Comparison of ENCODE assay signal across 1 cellular context in the genomic region with DNA sequence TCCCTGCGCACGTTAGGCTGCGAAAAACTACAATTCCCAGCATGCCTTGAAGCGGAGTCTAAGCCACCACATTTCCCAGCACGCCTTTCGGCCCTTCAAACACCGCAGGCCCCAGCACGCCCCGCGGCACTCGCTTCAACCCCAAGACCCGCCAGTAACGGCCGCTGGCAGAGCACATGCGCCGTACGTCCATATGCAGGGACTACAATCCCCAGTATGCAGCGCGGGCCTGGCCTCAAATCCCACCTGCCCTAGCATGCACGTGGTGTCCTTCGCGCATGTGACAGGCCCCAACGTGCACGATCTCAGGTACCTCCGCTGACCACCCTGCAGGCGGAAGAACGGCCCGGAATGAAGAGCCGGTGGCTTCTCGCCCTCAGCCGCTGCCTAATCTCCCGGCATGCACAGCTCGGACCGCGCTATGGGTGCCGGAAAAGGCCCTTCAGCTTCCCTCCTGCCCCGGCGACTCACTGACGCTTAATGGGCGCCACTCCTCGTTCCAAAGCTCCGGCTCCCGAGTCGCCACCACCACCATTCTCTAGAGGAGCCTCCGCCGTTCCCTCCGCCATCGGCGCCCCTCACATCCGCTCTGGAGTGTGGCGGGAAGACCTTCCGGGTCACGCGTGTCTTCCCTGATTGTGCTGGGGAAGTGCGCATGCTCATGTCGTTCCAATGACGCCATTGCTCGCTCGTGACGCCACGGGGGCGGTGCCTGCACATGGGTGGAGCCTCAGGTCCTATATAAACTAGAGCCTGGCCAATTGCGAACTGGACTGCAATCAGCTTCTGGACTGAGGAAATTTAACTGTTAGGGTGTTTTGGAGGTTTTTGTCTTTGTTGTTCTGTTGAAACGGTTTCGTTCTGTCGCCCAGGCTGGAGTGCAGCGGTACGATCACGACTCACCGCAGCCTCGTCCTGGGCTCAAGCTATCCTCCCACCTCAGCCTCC.
A peak's percentile ranks its signal among the peaks of the same experiment; 100 is the strongest.
TF ChIP-seq lines count a peak whose summit lies in the region.

A gene with protein sequence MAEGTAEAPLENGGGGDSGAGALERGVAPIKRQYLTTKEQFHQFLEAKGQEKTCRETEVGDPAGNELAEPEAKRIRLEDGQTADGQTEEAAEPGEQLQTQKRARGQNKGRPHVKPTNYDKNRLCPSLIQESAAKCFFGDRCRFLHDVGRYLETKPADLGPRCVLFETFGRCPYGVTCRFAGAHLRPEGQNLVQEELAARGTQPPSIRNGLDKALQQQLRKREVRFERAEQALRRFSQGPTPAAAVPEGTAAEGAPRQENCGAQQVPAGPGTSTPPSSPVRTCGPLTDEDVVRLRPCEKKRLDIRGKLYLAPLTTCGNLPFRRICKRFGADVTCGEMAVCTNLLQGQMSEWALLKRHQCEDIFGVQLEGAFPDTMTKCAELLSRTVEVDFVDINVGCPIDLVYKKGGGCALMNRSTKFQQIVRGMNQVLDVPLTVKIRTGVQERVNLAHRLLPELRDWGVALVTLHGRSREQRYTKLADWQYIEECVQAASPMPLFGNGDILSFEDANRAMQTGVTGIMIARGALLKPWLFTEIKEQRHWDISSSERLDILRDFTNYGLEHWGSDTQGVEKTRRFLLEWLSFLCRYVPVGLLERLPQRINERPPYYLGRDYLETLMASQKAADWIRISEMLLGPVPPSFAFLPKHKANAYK (minus strand): TSS at position 591 of the 948 bp plus-strand sequence. CDS start 22 bp downstream, at position 569.

TF ChIP-seq in HepG2, 621 proteins besides CTCF, POLR2A, EP300 and RAD21 (continued from another document and continues in another):
- TF ChIP-seq, protein P1, sequence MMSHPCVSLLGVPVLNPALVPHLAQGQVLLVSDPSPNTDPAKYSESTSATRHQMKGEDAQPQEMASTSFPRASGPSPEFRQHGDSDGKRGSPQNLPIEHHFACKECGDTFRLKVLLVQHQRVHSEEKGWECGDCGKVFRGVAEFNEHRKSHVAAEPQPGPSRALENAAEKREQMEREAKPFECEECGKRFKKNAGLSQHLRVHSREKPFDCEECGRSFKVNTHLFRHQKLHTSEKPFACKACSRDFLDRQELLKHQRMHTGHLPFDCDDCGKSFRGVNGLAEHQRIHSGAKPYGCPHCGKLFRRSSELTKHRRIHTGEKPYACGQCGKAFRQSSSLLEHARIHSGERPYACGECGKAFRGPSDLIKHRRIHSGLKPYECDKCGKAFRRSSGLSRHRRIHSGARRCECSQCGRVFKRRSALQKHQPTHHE (CRISPR knock-in tag; IDR thresholded peaks at IDR 0.05; ENCODE audit: borderline replicate concordance) = peak; percentile 77; the same call in 1 of the 2 replicates
- 0 out of 2 replicates have a peak, but pooled peaks have one; percentile 16 for TF ChIP-seq TBX3 (IDR thresholded peaks at IDR 0.05; ENCODE audit: borderline replicate concordance)
- TF ChIP-seq CREM (IDR thresholded peaks at IDR 0.05) = peak; percentile 96
- TF ChIP-seq CREM (CRISPR knock-in tag; IDR thresholded peaks at IDR 0.05) = no peak
- peak; percentile 81; the same call in 1 of the 2 replicates for TF ChIP-seq ZNF510 (CRISPR knock-in tag; IDR thresholded peaks at IDR 0.05; ENCODE audit: low read depth)
- peak; percentile 93 for TF ChIP-seq CREB1 (IDR thresholded peaks at IDR 0.05)
- peak; percentile 93 for TF ChIP-seq CREB1 (CRISPR knock-in tag; IDR thresholded peaks at IDR 0.05)
- TF ChIP-seq YEATS4 (CRISPR knock-in tag; IDR thresholded peaks at IDR 0.05; ENCODE audit: borderline replicate concordance) = peak; percentile 96
- TF ChIP-seq PAF1 (CRISPR knock-in tag; IDR thresholded peaks at IDR 0.05) = no peak
- TF ChIP-seq, protein P2, sequence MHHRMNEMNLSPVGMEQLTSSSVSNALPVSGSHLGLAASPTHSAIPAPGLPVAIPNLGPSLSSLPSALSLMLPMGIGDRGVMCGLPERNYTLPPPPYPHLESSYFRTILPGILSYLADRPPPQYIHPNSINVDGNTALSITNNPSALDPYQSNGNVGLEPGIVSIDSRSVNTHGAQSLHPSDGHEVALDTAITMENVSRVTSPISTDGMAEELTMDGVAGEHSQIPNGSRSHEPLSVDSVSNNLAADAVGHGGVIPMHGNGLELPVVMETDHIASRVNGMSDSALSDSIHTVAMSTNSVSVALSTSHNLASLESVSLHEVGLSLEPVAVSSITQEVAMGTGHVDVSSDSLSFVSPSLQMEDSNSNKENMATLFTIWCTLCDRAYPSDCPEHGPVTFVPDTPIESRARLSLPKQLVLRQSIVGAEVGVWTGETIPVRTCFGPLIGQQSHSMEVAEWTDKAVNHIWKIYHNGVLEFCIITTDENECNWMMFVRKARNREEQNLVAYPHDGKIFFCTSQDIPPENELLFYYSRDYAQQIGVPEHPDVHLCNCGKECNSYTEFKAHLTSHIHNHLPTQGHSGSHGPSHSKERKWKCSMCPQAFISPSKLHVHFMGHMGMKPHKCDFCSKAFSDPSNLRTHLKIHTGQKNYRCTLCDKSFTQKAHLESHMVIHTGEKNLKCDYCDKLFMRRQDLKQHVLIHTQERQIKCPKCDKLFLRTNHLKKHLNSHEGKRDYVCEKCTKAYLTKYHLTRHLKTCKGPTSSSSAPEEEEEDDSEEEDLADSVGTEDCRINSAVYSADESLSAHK (CRISPR knock-in tag; IDR thresholded peaks at IDR 0.05; ENCODE audit: borderline replicate concordance) = no peak
- TF ChIP-seq NR1H2 (CRISPR knock-in tag; IDR thresholded peaks at IDR 0.05; ENCODE audit: borderline replicate concordance, low read depth) = no peak
- no peak for TF ChIP-seq MAFK (conservative IDR thresholded peaks at IDR 0.05 in 1 of 2, IDR thresholded peaks at IDR 0.05 in 1 of 2; ENCODE audit: low read length in 2 of 2)
- no peak for TF ChIP-seq ATRX (CRISPR knock-in tag; IDR thresholded peaks at IDR 0.05; ENCODE audit: borderline replicate concordance)
- TF ChIP-seq, protein P3, sequence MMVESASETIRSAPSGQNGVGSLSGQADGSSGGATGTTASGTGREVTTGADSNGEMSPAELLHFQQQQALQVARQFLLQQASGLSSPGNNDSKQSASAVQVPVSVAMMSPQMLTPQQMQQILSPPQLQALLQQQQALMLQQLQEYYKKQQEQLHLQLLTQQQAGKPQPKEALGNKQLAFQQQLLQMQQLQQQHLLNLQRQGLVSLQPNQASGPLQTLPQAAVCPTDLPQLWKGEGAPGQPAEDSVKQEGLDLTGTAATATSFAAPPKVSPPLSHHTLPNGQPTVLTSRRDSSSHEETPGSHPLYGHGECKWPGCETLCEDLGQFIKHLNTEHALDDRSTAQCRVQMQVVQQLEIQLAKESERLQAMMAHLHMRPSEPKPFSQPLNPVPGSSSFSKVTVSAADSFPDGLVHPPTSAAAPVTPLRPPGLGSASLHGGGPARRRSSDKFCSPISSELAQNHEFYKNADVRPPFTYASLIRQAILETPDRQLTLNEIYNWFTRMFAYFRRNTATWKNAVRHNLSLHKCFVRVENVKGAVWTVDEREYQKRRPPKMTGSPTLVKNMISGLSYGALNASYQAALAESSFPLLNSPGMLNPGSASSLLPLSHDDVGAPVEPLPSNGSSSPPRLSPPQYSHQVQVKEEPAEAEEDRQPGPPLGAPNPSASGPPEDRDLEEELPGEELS (CRISPR knock-in tag; IDR thresholded peaks at IDR 0.05) = no peak; the same call in 1 of the 2 replicates
- no peak for TF ChIP-seq MTF1 (CRISPR knock-in tag; IDR thresholded peaks at IDR 0.05)
- TF ChIP-seq ZNF556 (CRISPR knock-in tag; IDR thresholded peaks at IDR 0.05; ENCODE audit: borderline replicate concordance) = peak; percentile 87
- TF ChIP-seq NCOA2 (CRISPR knock-in tag; IDR thresholded peaks at IDR 0.05) = peak; percentile 42
- TF ChIP-seq, protein P4, sequence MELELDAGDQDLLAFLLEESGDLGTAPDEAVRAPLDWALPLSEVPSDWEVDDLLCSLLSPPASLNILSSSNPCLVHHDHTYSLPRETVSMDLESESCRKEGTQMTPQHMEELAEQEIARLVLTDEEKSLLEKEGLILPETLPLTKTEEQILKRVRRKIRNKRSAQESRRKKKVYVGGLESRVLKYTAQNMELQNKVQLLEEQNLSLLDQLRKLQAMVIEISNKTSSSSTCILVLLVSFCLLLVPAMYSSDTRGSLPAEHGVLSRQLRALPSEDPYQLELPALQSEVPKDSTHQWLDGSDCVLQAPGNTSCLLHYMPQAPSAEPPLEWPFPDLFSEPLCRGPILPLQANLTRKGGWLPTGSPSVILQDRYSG (CRISPR knock-in tag; IDR thresholded peaks at IDR 0.05) = no peak
- no peak; the same call in 1 of the 2 replicates for TF ChIP-seq RCOR2 (CRISPR knock-in tag; IDR thresholded peaks at IDR 0.05)
- TF ChIP-seq, protein P5, sequence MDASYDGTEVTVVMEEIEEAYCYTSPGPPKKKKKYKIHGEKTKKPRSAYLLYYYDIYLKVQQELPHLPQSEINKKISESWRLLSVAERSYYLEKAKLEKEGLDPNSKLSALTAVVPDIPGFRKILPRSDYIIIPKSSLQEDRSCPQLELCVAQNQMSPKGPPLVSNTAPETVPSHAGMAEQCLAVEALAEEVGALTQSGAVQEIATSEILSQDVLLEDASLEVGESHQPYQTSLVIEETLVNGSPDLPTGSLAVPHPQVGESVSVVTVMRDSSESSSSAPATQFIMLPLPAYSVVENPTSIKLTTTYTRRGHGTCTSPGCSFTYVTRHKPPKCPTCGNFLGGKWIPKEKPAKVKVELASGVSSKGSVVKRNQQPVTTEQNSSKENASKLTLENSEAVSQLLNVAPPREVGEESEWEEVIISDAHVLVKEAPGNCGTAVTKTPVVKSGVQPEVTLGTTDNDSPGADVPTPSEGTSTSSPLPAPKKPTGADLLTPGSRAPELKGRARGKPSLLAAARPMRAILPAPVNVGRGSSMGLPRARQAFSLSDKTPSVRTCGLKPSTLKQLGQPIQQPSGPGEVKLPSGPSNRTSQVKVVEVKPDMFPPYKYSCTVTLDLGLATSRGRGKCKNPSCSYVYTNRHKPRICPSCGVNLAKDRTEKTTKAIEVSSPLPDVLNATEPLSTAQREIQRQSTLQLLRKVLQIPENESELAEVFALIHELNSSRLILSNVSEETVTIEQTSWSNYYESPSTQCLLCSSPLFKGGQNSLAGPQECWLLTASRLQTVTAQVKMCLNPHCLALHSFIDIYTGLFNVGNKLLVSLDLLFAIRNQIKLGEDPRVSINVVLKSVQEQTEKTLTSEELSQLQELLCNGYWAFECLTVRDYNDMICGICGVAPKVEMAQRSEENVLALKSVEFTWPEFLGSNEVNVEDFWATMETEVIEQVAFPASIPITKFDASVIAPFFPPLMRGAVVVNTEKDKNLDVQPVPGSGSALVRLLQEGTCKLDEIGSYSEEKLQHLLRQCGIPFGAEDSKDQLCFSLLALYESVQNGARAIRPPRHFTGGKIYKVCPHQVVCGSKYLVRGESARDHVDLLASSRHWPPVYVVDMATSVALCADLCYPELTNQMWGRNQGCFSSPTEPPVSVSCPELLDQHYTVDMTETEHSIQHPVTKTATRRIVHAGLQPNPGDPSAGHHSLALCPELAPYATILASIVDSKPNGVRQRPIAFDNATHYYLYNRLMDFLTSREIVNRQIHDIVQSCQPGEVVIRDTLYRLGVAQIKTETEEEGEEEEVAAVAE (CRISPR knock-in tag; IDR thresholded peaks at IDR 0.05; ENCODE audit: borderline replicate concordance) = peak; percentile 87; the same call in 1 of the 2 replicates
- no peak for TF ChIP-seq KDM6A (CRISPR knock-in tag; IDR thresholded peaks at IDR 0.05; ENCODE audit: low read depth)
- no peak for TF ChIP-seq ZNF496 (CRISPR knock-in tag; IDR thresholded peaks at IDR 0.05; ENCODE audit: insufficient replicate concordance)
- TF ChIP-seq, protein P6, sequence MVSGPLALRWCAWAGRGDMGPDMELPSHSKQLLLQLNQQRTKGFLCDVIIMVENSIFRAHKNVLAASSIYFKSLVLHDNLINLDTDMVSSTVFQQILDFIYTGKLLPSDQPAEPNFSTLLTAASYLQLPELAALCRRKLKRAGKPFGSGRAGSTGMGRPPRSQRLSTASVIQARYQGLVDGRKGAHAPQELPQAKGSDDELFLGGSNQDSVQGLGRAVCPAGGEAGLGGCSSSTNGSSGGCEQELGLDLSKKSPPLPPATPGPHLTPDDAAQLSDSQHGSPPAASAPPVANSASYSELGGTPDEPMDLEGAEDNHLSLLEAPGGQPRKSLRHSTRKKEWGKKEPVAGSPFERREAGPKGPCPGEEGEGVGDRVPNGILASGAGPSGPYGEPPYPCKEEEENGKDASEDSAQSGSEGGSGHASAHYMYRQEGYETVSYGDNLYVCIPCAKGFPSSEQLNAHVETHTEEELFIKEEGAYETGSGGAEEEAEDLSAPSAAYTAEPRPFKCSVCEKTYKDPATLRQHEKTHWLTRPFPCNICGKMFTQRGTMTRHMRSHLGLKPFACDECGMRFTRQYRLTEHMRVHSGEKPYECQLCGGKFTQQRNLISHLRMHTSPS (CRISPR knock-in tag; IDR thresholded peaks at IDR 0.05; ENCODE audit: low read depth) = no peak
- TF ChIP-seq ZSCAN12 (CRISPR knock-in tag; IDR thresholded peaks at IDR 0.05) = no peak
- peak; percentile 91 for TF ChIP-seq KAT8 (CRISPR knock-in tag; IDR thresholded peaks at IDR 0.05)
- peak; percentile 94 for TF ChIP-seq ZNF350 (CRISPR knock-in tag; IDR thresholded peaks at IDR 0.05; ENCODE audit: borderline replicate concordance, low read depth)
- TF ChIP-seq ZNF501 (CRISPR knock-in tag; IDR thresholded peaks at IDR 0.05) = peak; percentile 96
- TF ChIP-seq, protein P7, sequence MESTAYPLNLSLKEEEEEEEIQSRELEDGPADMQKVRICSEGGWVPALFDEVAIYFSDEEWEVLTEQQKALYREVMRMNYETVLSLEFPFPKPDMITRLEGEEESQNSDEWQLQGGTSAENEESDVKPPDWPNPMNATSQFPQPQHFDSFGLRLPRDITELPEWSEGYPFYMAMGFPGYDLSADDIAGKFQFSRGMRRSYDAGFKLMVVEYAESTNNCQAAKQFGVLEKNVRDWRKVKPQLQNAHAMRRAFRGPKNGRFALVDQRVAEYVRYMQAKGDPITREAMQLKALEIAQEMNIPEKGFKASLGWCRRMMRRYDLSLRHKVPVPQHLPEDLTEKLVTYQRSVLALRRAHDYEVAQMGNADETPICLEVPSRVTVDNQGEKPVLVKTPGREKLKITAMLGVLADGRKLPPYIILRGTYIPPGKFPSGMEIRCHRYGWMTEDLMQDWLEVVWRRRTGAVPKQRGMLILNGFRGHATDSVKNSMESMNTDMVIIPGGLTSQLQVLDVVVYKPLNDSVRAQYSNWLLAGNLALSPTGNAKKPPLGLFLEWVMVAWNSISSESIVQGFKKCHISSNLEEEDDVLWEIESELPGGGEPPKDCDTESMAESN (CRISPR knock-in tag; conservative IDR thresholded peaks at IDR 0.05) = peak; percentile 97
- TF ChIP-seq, protein P8, sequence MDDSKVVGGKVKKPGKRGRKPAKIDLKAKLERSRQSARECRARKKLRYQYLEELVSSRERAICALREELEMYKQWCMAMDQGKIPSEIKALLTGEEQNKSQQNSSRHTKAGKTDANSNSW (CRISPR knock-in tag; IDR thresholded peaks at IDR 0.05; ENCODE audit: borderline replicate concordance) = 0 out of 2 replicates have a peak, but pooled peaks have one; percentile 78
- TF ChIP-seq SALL2 (CRISPR knock-in tag; IDR thresholded peaks at IDR 0.05) = no peak; the same call in 1 of the 2 replicates
- TF ChIP-seq DPF2 (CRISPR knock-in tag; IDR thresholded peaks at IDR 0.05; ENCODE audit: borderline replicate concordance, low read depth) = no peak
- no peak for TF ChIP-seq FOXP1 (IDR thresholded peaks at IDR 0.05)
- no peak for TF ChIP-seq FOXP1 (CRISPR knock-in tag; IDR thresholded peaks at IDR 0.05)
- 0 out of 2 replicates have a peak, but pooled peaks have one; percentile 14 for TF ChIP-seq ZNF337 (CRISPR knock-in tag; IDR thresholded peaks at IDR 0.05; ENCODE audit: borderline replicate concordance, low read depth)
- TF ChIP-seq, protein P9, sequence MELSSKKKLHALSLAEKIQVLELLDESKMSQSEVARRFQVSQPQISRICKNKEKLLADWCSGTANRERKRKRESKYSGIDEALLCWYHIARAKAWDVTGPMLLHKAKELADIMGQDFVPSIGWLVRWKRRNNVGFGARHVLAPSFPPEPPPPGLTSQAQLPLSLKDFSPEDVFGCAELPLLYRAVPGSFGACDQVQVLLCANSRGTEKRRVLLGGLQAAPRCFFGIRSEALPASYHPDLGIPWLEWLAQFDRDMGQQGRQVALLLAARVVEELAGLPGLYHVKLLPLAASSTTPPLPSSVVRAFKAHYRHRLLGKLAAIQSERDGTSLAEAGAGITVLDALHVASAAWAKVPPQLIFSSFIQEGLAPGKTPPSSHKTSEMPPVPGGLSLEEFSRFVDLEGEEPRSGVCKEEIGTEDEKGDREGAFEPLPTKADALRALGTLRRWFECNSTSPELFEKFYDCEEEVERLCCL (CRISPR knock-in tag; IDR thresholded peaks at IDR 0.05; ENCODE audit: borderline replicate concordance) = peak; percentile 93
- TF ChIP-seq ZNF678 (CRISPR knock-in tag; IDR thresholded peaks at IDR 0.05) = peak; percentile 73
